In the genomic region with DNA sequence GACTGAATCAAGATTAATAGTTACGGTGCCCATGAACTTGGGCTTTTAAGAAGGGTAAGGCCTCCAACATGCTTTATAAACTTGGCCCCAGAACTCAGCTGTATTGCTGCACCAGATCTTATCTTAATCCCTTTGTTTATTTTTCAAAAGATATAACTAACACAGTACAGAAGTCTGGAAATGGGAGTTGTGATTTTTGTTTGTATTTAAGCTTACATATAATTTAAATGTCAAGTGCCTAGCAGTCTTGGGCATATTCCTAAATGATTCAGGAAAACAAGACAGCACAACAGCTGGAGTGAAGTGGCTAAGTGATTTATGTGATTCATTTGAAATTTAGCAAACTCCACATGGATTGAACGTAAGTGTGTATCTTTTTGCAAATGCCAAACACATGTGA, we compare ENCODE assay signal across 13 cellular contexts. TPM values are rescaled to one million over a fixed set of nuclear protein-coding genes. Genes with fewer than 3 reads are reported as not detected.
DNase-seq lines count a peak whose midpoint lies in the region; ATAC-seq and TF ChIP-seq lines count a peak whose summit lies in the region.
"Had no signal": no experiment of that assay in that cellular context is flagged by ENCODE, and none has a peak within 500 bp of the region (broad histone marks: within the 10 kb centered on the region; RNA-seq: fewer than 3 reads in every experiment).

No MANE protein-coding gene starts in this region.

- no peaks in the 10 kb centered on the region for H3K27me3 Mint-ChIP-seq in CD4-positive, CD25-positive, alpha-beta regulatory T cell
- H3K27me3 Mint-ChIP-seq in mesothelial cell of epicardium (ENCODE audit: low read depth): no peaks in the 10 kb centered on the region
- no peaks in the 10 kb centered on the region for H3K27me3 Mint-ChIP-seq in activated T-cell treated with anti-CD3 and anti-CD28 coated beads, Interleukin-2, amount 50 U/mL, for 4 hours (ENCODE audit: low read depth)
- H3K27me3 Mint-ChIP-seq: stimulated activated naive CD8-positive, alpha-beta T cell treated with anti-CD3 and anti-CD28 coated beads, Interleukin-15, amount 100 ng/mL, for 72 hours had no signal

- peaks cover 38% of the 10 kb centered on the region for H3K36me3 Mint-ChIP-seq in CD4-positive, CD25-positive, alpha-beta regulatory T cell
- peaks cover 36% of the 10 kb centered on the region for H3K36me3 Mint-ChIP-seq in mesothelial cell of epicardium
- peaks cover 42% of the 10 kb centered on the region for H3K36me3 Mint-ChIP-seq in activated T-cell treated with anti-CD3 and anti-CD28 coated beads, Interleukin-2, amount 50 U/mL, for 4 hours (ENCODE audit: insufficient read depth)

- H3K9me3 ChIP-seq in CD4-positive, CD25-positive, alpha-beta regulatory T cell (ENCODE audit: control insufficient read depth in 2 of 2, low read length in 2 of 2): no peaks in the 10 kb centered on the region

- H3K4me1 ChIP-seq in CD4-positive, CD25-positive, alpha-beta regulatory T cell (ENCODE audit: control insufficient read depth, insufficient read depth, low read length, poor library complexity, severe bottlenecking): peaks cover 21% of the 10 kb centered on the region

- TF ChIP-seq CTCF in mesothelial cell of epicardium (IDR thresholded peaks at IDR 0.05; ENCODE audit: unreplicated experiment): no peak

- no peak for DNase-seq in CD4-positive, CD25-positive, alpha-beta regulatory T cell
- DNase-seq in M059J (ENCODE audit: low read depth): peak; percentile 32
- no peak for DNase-seq in caudate nucleus (lab: John Stamatoyannopoulos, UW)
- DNase-seq in mesothelial cell of epicardium (ENCODE audit: low spot score in 2 of 2, unreplicated experiment in 2 of 2): no peak
- no peak for DNase-seq in activated T-cell treated with anti-CD3 and anti-CD28 coated beads, Interleukin-2, amount 50 U/mL, for 4 hours
- DNase-seq in central memory CD4-positive, alpha-beta T cell: no peak
- DNase-seq: effector CD8-positive, alpha-beta T cell; natural killer cell; NCI-H187; NCI-H510A; stimulated activated naive CD8-positive, alpha-beta T cell treated with anti-CD3 and anti-CD28 coated beads, Interleukin-15, amount 100 ng/mL, for 72 hours had no signal

- ATAC-seq in CD4-positive, CD25-positive, alpha-beta regulatory T cell (ENCODE audit: low read depth in 2 of 2): no peak
- ATAC-seq in activated T-cell treated with anti-CD3 and anti-CD28 coated beads, Interleukin-2, amount 50 U/mL, for 4 hours: no peak
- no peak for ATAC-seq in HG03175 (IDR thresholded peaks at IDR 0.05; ENCODE audit: unreplicated experiment)
- ATAC-seq in GM21526 (IDR thresholded peaks at IDR 0.05; ENCODE audit: low FRiP score, unreplicated experiment): no peak
- ATAC-seq: natural killer cell; stimulated activated naive CD8-positive, alpha-beta T cell treated with anti-CD3 and anti-CD28 coated beads, Interleukin-15, amount 100 ng/mL, for 72 hours had no signal

- peak overlapping the region in 2 of 3 donors; percentile 57 to 65 for H3K27ac Mint-ChIP-seq in CD4-positive, CD25-positive, alpha-beta regulatory T cell
- H3K27ac Mint-ChIP-seq in mesothelial cell of epicardium: peak overlapping the region; percentile 77

- H3K36me3 ChIP-seq in CD4-positive, CD25-positive, alpha-beta regulatory T cell (ENCODE audit: control insufficient read depth, insufficient read depth, low read length): peaks cover 49% of the 10 kb centered on the region

- H3K4me3 ChIP-seq in CD4-positive, CD25-positive, alpha-beta regulatory T cell (ENCODE audit: low read depth, low read length): no peak overlapping the region

- no peaks in the 10 kb centered on the region for H3K27me3 ChIP-seq in CD4-positive, CD25-positive, alpha-beta regulatory T cell (ENCODE audit: control insufficient read depth, insufficient read depth, low read length)

- no peak overlapping the region for H3K27ac ChIP-seq in CD4-positive, CD25-positive, alpha-beta regulatory T cell (ENCODE audit: insufficient read depth, low read length, poor library complexity, severe bottlenecking)
- H3K27ac ChIP-seq in caudate nucleus (ENCODE audit: low read depth, low read length): peak overlapping the region; percentile 36

- peaks cover 0 to 4% (median 0%) of the 10 kb centered on the region in 7 donors for H3K9me3 Mint-ChIP-seq in CD4-positive, CD25-positive, alpha-beta regulatory T cell
- H3K9me3 Mint-ChIP-seq in mesothelial cell of epicardium: peaks cover 4% of the 10 kb centered on the region
- H3K9me3 Mint-ChIP-seq in activated T-cell treated with anti-CD3 and anti-CD28 coated beads, Interleukin-2, amount 50 U/mL, for 4 hours: no peaks in the 10 kb centered on the region
- H3K9me3 Mint-ChIP-seq: natural killer cell; stimulated activated naive CD8-positive, alpha-beta T cell treated with anti-CD3 and anti-CD28 coated beads, Interleukin-15, amount 100 ng/mL, for 72 hours had no signal

- H3K4me3 Mint-ChIP-seq in CD4-positive, CD25-positive, alpha-beta regulatory T cell: peak overlapping the region in 1 of 4 donors; percentile 11
- H3K4me3 Mint-ChIP-seq in mesothelial cell of epicardium: no peak overlapping the region
- H3K4me3 Mint-ChIP-seq in activated T-cell treated with anti-CD3 and anti-CD28 coated beads, Interleukin-2, amount 50 U/mL, for 4 hours: no peak overlapping the region
- H3K4me3 Mint-ChIP-seq: natural killer cell; stimulated activated naive CD8-positive, alpha-beta T cell treated with anti-CD3 and anti-CD28 coated beads, Interleukin-15, amount 100 ng/mL, for 72 hours had no signal

- H3K4me1 Mint-ChIP-seq in CD4-positive, CD25-positive, alpha-beta regulatory T cell: peaks cover 30 to 52% (median 38%) of the 10 kb centered on the region in 4 donors
- peaks cover 5% of the 10 kb centered on the region for H3K4me1 Mint-ChIP-seq in mesothelial cell of epicardium
- peaks cover 52% of the 10 kb centered on the region for H3K4me1 Mint-ChIP-seq in activated T-cell treated with anti-CD3 and anti-CD28 coated beads, Interleukin-2, amount 50 U/mL, for 4 hours (ENCODE audit: low read depth)

RNA-seq across cellular contexts. Expression of gene NBEAL2, which starts 56.2 kb away (rescaled TPM):
- total RNA-seq in CD4-positive, CD25-positive, alpha-beta regulatory T cell: 429 TPM
- polyA plus RNA-seq in CD4-positive, CD25-positive, alpha-beta regulatory T cell: 10 to 100 TPM in 2 of 4 donors, 1 to 10 TPM in 2; 4.7 to 13.5 (median 8.6) TPM
- total RNA-seq in M059J (2014; rRNA removed; shearing (Covaris generic)): 1.5 and 3.5 TPM in 2 replicates
- 83.5 to 86.9 TPM (median 84.2 TPM) in 3 replicates for total RNA-seq in mesothelial cell of epicardium
- total RNA-seq in activated T-cell treated with anti-CD3 and anti-CD28 coated beads, Interleukin-2, amount 50 U/mL, for 4 hours: 10 to 100 TPM; 75.5 to 86.9 (median 80.7) TPM

RNA-seq across cellular contexts. Expression of gene CCDC12, which starts 59.1 kb away (rescaled TPM):
- total RNA-seq in CD4-positive, CD25-positive, alpha-beta regulatory T cell: 71.8 TPM
- polyA plus RNA-seq in CD4-positive, CD25-positive, alpha-beta regulatory T cell: 100 to 1,000 TPM in 3 of 4 donors, 10 to 100 TPM in 1; 90.4 to 116 (median 106) TPM
- 16.4 and 25.6 TPM in 2 replicates for total RNA-seq in M059J (2014; rRNA removed; shearing (Covaris generic))
- 49.7 to 52.4 TPM (median 50.5 TPM) in 3 replicates for total RNA-seq in mesothelial cell of epicardium
- 10 to 100 TPM; 75.9 to 77.6 (median 76.5) TPM for total RNA-seq in activated T-cell treated with anti-CD3 and anti-CD28 coated beads, Interleukin-2, amount 50 U/mL, for 4 hours

Comparison
In these comparisons a context has a peak if more than half of its experiments do, and no peak if none do; other contexts are left out.
1. RNA of gene NBEAL2, which starts 56.2 kb away (total RNA-seq): 429 TPM in CD4-positive, CD25-positive, alpha-beta regulatory T cell (single experiment), 83.5 to 86.9 TPM in mesothelial cell of epicardium and 75.5 to 86.9 TPM in activated T-cell treated with anti-CD3 and anti-CD28 coated beads, Interleukin-2, amount 50 U/mL, for 4 hours; 1.5 to 3.5 TPM in M059J; every median in the first group is over 10 times any median in the second.